7 cellular contexts compared by ENCODE assay signal in genomic region chr2:241507430-241508239, GRCh38. TPM values are rescaled to one million over a fixed set of nuclear protein-coding genes. Genes with fewer than 3 reads are reported as not detected.
DNase-seq lines count a peak whose midpoint lies in the region; ATAC-seq and TF ChIP-seq lines count a peak whose summit lies in the region.

No MANE protein-coding gene starts in this region.

- WGBS in esophagus, 2 donors, result 1 to 2% methylated on average over 66 to 67 of the region's 67 CpGs
- WGBS in upper lobe of left lung, 2 donors, result 6 to 11% methylated on average over 5 to 20 of the region's 67 CpGs

- no peak for TF ChIP-seq POLR2A in upper lobe of left lung (IDR thresholded peaks at IDR 0.05)

- TF ChIP-seq CTCF in GM12872 (IDR thresholded peaks at IDR 0.05; ENCODE audit: insufficient read depth, low read depth, low read length) (peak; percentile 15; the same call in 1 of the 3 replicates), upper lobe of left lung (IDR thresholded peaks at IDR 0.05) (peak in 5 of 6 experiments; percentile 13 to 50 (median 22))

- peak overlapping the region; percentile 70 to 78 for H3K27ac ChIP-seq in esophagus (ENCODE audit: low read depth in 2 of 2, low read length in 1 of 2)
- peak overlapping the region; percentile 75 to 92 (median 88) for H3K27ac ChIP-seq in upper lobe of left lung

- no peaks in the 10 kb centered on the region for H3K9me3 Mint-ChIP-seq in natural killer cell treated with Interleukin-12 subunit alpha and Interleukin-12 subunit beta and Interleukin-15 and Interleukin-18, amount 100 ng/mL, for 72 hours

- peaks cover 8 to 20% of the 10 kb centered on the region in 2 donors for H3K4me1 Mint-ChIP-seq in natural killer cell treated with Interleukin-12 subunit alpha and Interleukin-12 subunit beta and Interleukin-15 and Interleukin-18, amount 100 ng/mL, for 72 hours (ENCODE audit: low read depth in 2 of 2)

- TF ChIP-seq EP300 in upper lobe of left lung (IDR thresholded peaks at IDR 0.05), result no peak

- H3K9me3 ChIP-seq in esophagus (ENCODE audit: control insufficient read depth in 2 of 2, insufficient read depth in 1 of 2, low read depth in 1 of 2, low read length in 1 of 2), result no peaks in the 10 kb centered on the region
- no peaks in the 10 kb centered on the region for H3K9me3 ChIP-seq in upper lobe of left lung

- no peaks in the 10 kb centered on the region for H3K27me3 Mint-ChIP-seq in natural killer cell treated with Interleukin-12 subunit alpha and Interleukin-12 subunit beta and Interleukin-15 and Interleukin-18, amount 100 ng/mL, for 72 hours

- H3K27ac Mint-ChIP-seq in natural killer cell treated with Interleukin-12 subunit alpha and Interleukin-12 subunit beta and Interleukin-15 and Interleukin-18, amount 100 ng/mL, for 72 hours, result no peak overlapping the region

- H3K4me1 ChIP-seq in esophagus (ENCODE audit: control insufficient read depth in 2 of 2, insufficient read depth in 2 of 2, low read length in 1 of 2) (peaks cover 11 to 15% of the 10 kb centered on the region in 2 donors), upper lobe of left lung (peaks cover 15 to 38% (median 33%) of the 10 kb centered on the region in 4 donors)

- ATAC-seq in GM21825 (IDR thresholded peaks at IDR 0.05; ENCODE audit: unreplicated experiment) (peak; percentile 31), upper lobe of left lung (ENCODE audit: low FRiP score in 2 of 2) (peak; percentile 32 to 50)
- peak; percentile 21 to 39 for ATAC-seq in natural killer cell treated with Interleukin-12 subunit alpha and Interleukin-12 subunit beta and Interleukin-15 and Interleukin-18, amount 100 ng/mL, for 72 hours

- DNase-seq in LoVo (ENCODE audit: low spot score), result peak; percentile 46
- peak in 2 of 3 experiments; percentile 10 to 35 for DNase-seq in activated CD8-positive, alpha-beta memory T cell treated with anti-CD3 and anti-CD28 coated beads for 48 hours (ENCODE audit: low read depth in 2 of 3, low spot score in 2 of 3)
- DNase-seq in natural killer cell treated with Interleukin-12 subunit alpha and Interleukin-12 subunit beta and Interleukin-15 and Interleukin-18, amount 100 ng/mL, for 72 hours (ENCODE audit: low spot score), result peak; percentile 66
- DNase-seq in upper lobe of left lung, result peak in 1 of 2 donors; percentile 91

- peak overlapping the region; percentile 77 for H3K4me3 Mint-ChIP-seq in natural killer cell treated with Interleukin-12 subunit alpha and Interleukin-12 subunit beta and Interleukin-15 and Interleukin-18, amount 100 ng/mL, for 72 hours

- no peaks in the 10 kb centered on the region for H3K36me3 Mint-ChIP-seq in natural killer cell treated with Interleukin-12 subunit alpha and Interleukin-12 subunit beta and Interleukin-15 and Interleukin-18, amount 100 ng/mL, for 72 hours

- peaks cover 5 to 18% of the 10 kb centered on the region in 2 donors for H3K36me3 ChIP-seq in esophagus (ENCODE audit: control insufficient read depth in 2 of 2, insufficient read depth in 2 of 2, low read length in 1 of 2)
- no peaks in the 10 kb centered on the region for H3K36me3 ChIP-seq in upper lobe of left lung

- H3K27me3 ChIP-seq in esophagus (ENCODE audit: control insufficient read depth in 1 of 2, insufficient read depth in 2 of 2, low read length in 2 of 2) (no peaks in the 10 kb centered on the region), upper lobe of left lung (no peaks in the 10 kb centered on the region)

- peak overlapping the region; percentile 67 to 90 for H3K4me3 ChIP-seq in esophagus (ENCODE audit: low read depth in 1 of 2, low read length in 2 of 2)
- H3K4me3 ChIP-seq in upper lobe of left lung, result peak overlapping the region; percentile 73 to 95 (median 90)

RNA-seq across cellular contexts. Expression of gene STK25, which starts 0.7 kb away (rescaled TPM):
- polyA plus RNA-seq in esophagus, result 100 to 1,000 TPM; 116 to 132 TPM
- total RNA-seq in natural killer cell treated with Interleukin-12 subunit alpha and Interleukin-12 subunit beta and Interleukin-15 and Interleukin-18, amount 100 ng/mL, for 72 hours, result 100 to 1,000 TPM; 110 to 169 TPM
- total RNA-seq in upper lobe of left lung, result 100 to 1,000 TPM in 5 of 6 donors, 10 to 100 TPM in 1; 97.3 to 351 (median 134) TPM

RNA-seq across cellular contexts. Expression of gene BOK, which starts 50.9 kb away (rescaled TPM):
- 10 to 100 TPM; 29.8 to 38.7 TPM for polyA plus RNA-seq in esophagus
- 1 to 10 TPM; 1.0 to 2.2 TPM for total RNA-seq in natural killer cell treated with Interleukin-12 subunit alpha and Interleukin-12 subunit beta and Interleukin-15 and Interleukin-18, amount 100 ng/mL, for 72 hours
- 100 to 1,000 TPM in 1 of 6 donors, 10 to 100 TPM in 5; 42.9 to 143 (median 61.3) TPM for total RNA-seq in upper lobe of left lung

Comparison
In these comparisons a context has a peak if more than half of its experiments do, and no peak if none do; other contexts are left out.
1. RNA of gene BOK, which starts 50.9 kb away (total RNA-seq): 42.9 to 143 TPM in upper lobe of left lung; 1.0 to 2.2 TPM in natural killer cell treated with Interleukin-12 subunit alpha and Interleukin-12 subunit beta and Interleukin-15 and Interleukin-18, amount 100 ng/mL, for 72 hours; every median in the first group is over 10 times any median in the second.
2. Peak in every context shown above with its lines, with median percentiles within 50 percentile points of each other: ATAC-seq.